In genomic region chr15:23578521-23579150, GRCh38 we compare ENCODE assay signal across 8 cellular contexts. TPM values are rescaled to one million over a fixed set of nuclear protein-coding genes. Genes with fewer than 3 reads are reported as not detected.
"Had no signal": no experiment of that assay in that cellular context is flagged by ENCODE, and none has a peak within 500 bp of the region (broad histone marks: within the 10 kb centered on the region; RNA-seq: fewer than 3 reads in every experiment).

No MANE protein-coding gene starts in this region.

- H3K4me1 Mint-ChIP-seq: GM23338, H9 had no signal

- H3K4me3 Mint-ChIP-seq: GM23338, H9, HFFc6 had no signal

- H3K27ac Mint-ChIP-seq: GM23338, H9, HFFc6 had no signal

- ATAC-seq: GM23338, K562 had no signal

- DNase-seq: H9, HCEC 1CT, HFFc6, IMR-90, KG1 had no signal

- H3K4me3 ChIP-seq: GM23338, K562 had no signal

RNA-seq across cellular contexts. Expression of gene MKRN3, which starts 13.2 kb away (rescaled TPM):
- total RNA-seq: GM23338, H1, H9 had no signal
- polyA plus RNA-seq: GM23338, H1 had no signal
